In the genomic region with DNA sequence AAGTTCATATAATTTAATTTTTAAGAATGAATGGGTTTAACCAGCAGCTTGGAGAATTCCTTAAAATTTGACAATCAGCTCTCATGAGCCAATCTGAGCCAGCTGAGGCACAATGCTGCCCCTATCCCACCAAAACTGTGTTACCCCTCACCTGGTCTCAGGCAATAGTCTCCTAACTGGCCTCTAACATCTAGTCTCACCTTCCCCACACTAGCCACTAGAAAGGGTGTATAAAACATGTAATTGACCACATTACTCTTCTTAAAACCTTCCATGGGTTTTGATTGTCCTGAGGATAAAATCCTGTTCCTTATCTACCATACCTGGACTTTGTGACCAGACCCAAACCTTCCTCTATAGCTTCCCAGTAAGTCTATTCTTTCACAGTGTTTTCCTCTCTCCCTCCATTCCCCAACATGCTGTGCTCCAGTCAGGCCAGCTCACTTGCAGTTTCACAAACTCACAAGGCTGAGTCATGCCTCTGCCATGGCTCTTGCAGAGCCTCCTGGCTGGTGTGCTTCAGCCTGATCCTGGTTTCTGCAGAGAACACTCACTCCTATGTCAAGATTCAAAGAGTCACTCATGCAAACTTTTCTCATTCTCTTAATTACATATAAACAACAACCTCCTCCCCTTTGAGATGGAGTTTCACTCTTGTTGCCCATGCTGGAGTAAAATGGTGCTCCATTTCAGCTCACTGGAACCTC, we compare ENCODE assay signal across 11 cellular contexts. TPM values are rescaled to one million over a fixed set of nuclear protein-coding genes. Genes with fewer than 3 reads are reported as not detected.
A peak's percentile ranks its signal among the peaks of the same experiment; 100 is the strongest.
DNase-seq lines count a peak whose midpoint lies in the region; ATAC-seq and TF ChIP-seq lines count a peak whose summit lies in the region.
"Had no signal": no experiment of that assay in that cellular context is flagged by ENCODE, and none has a peak within 500 bp of the region (broad histone marks: within the 10 kb centered on the region; RNA-seq: fewer than 3 reads in every experiment).

No MANE protein-coding gene starts in this region.

- TF ChIP-seq CTCF in GM10248 (IDR thresholded peaks at IDR 0.05; ENCODE audit: control extremely low read depth, extremely low read depth, low read depth, missing control alignments) = no peak

- no peak overlapping the region for H3K27ac ChIP-seq in aorta (ENCODE audit: low read depth in 1 of 2, low read length in 2 of 2)
- H3K27ac ChIP-seq: ascending aorta had no signal

- peaks cover 21% of the 10 kb centered on the region for H3K4me1 Mint-ChIP-seq in activated naive CD8-positive, alpha-beta T cell treated with anti-CD3 and anti-CD28 coated beads for 36 hours

- CTCF ChIA-PET in GM10248 (lab: Yijun Ruan, JAX) = interaction anchor here (1.1 to 1.5 kb wide), 4 partner anchors 9 to 79 kb away, joined by 3 to 4 read pairs (median 3); no protein-coding TSS in a partner anchor

- H3K27ac Mint-ChIP-seq in activated naive CD8-positive, alpha-beta T cell treated with anti-CD3 and anti-CD28 coated beads for 36 hours = no peak overlapping the region

- H3K4me1 ChIP-seq in aorta (ENCODE audit: control insufficient read depth in 1 of 2, insufficient read depth in 2 of 2, low read length in 2 of 2) = no peaks in the 10 kb centered on the region
- H3K4me1 ChIP-seq: ascending aorta had no signal

- H3K27me3 Mint-ChIP-seq in activated naive CD8-positive, alpha-beta T cell treated with anti-CD3 and anti-CD28 coated beads for 36 hours = no peaks in the 10 kb centered on the region

- ATAC-seq in HG02610 (IDR thresholded peaks at IDR 0.05; ENCODE audit: unreplicated experiment) (peak; percentile 76), aorta (ENCODE audit: low FRiP score) (no peak)

- H3K36me3 ChIP-seq in aorta (ENCODE audit: control insufficient read depth in 1 of 2, insufficient read depth in 2 of 2, low read length in 1 of 2) = no peaks in the 10 kb centered on the region
- H3K36me3 ChIP-seq: ascending aorta had no signal

- peaks cover 3% of the 10 kb centered on the region for H3K9me3 ChIP-seq in aorta (ENCODE audit: control insufficient read depth, low read length)
- H3K9me3 ChIP-seq: ascending aorta had no signal

- peaks cover 4% of the 10 kb centered on the region for H3K36me3 Mint-ChIP-seq in activated naive CD8-positive, alpha-beta T cell treated with anti-CD3 and anti-CD28 coated beads for 36 hours

- H3K4me3 Mint-ChIP-seq in activated naive CD8-positive, alpha-beta T cell treated with anti-CD3 and anti-CD28 coated beads for 36 hours = no peak overlapping the region

- peaks cover 0 to 3% of the 10 kb centered on the region in 2 donors for H3K27me3 ChIP-seq in aorta (ENCODE audit: control insufficient read depth in 1 of 2, insufficient read depth in 2 of 2, low read length in 1 of 2)
- H3K27me3 ChIP-seq: ascending aorta had no signal

- DNase-seq in EL = peak; percentile 76
- peak; percentile 19 for DNase-seq in activated naive CD8-positive, alpha-beta T cell treated with anti-CD3 and anti-CD28 coated beads for 36 hours
- DNase-seq in kidney glomerular epithelial cell (lab: John Stamatoyannopoulos, UW) = peak; percentile 37
- DNase-seq in GM10248 (ENCODE audit: extremely low spot score) = no peak
- no peak for DNase-seq in NCI-H1417 (lab: John Stamatoyannopoulos, UW)
- no peak for DNase-seq in pons (ENCODE audit: low spot score)
- no peak for DNase-seq in aorta
- DNase-seq: NCI-H1048; stimulated activated naive CD4-positive, alpha-beta T cell treated with Interleukin-2 at 50 U/mL for 16 hours had no signal

- intact Hi-C loops in aorta (cut with DNase I) = no loop called here

- H3K9me3 Mint-ChIP-seq in activated naive CD8-positive, alpha-beta T cell treated with anti-CD3 and anti-CD28 coated beads for 36 hours = peaks cover 3% of the 10 kb centered on the region

- no peak overlapping the region for H3K4me3 ChIP-seq in aorta (ENCODE audit: low read length in 2 of 2)
- H3K4me3 ChIP-seq: ascending aorta had no signal

- POLR2A ChIA-PET in GM10248 (lab: Yijun Ruan, JAX) = no interaction called here

RNA-seq across cellular contexts. Expression of a gene that starts 16.0 kb away (rescaled TPM):
- 10 to 100 TPM; 35.4 to 37.5 TPM for total RNA-seq in activated naive CD8-positive, alpha-beta T cell treated with anti-CD3 and anti-CD28 coated beads for 36 hours
- 10 to 100 TPM; 27.0 to 30.5 TPM for total RNA-seq in aorta
- 10 to 100 TPM in 1 of 2 donors, 1 to 10 TPM in 1; 9.8 to 10.6 TPM for polyA plus RNA-seq in aorta

Comparison
In these comparisons a context has a peak if more than half of its experiments do, and no peak if none do; other contexts are left out.
1. DNase-seq: peak in EL (single experiment), activated naive CD8-positive, alpha-beta T cell treated with anti-CD3 and anti-CD28 coated beads for 36 hours (single experiment) and kidney glomerular epithelial cell (single experiment); none in GM10248 (single experiment), NCI-H1417 (0 of 3), pons (single experiment) and aorta (0 of 2).